1 cellular context compared by ENCODE assay signal in the genomic region with DNA sequence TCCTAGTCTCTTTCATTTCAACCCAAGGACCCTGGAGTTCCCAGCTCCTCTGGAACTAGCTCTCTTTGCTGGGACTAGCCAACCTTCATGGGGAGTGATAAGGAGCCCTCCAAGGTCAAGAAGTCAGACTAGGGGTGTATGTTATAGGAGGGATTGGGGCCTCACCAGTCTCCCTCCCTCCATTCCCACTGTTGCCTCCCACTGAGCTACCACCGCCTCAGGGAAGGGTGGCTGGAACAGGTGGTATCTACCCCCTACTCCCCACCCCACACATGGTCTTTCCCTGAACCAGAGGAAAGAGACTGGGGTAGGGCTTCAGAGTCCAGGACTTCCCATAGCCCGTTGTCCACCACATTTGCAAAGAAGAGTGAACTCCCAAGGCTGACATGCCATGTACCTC.
TF ChIP-seq lines count a peak whose summit lies in the region.

No MANE protein-coding gene starts in this region.

TF ChIP-seq in liver, 16 proteins besides CTCF, POLR2A, EP300 and RAD21 (continued from another document):
- TF ChIP-seq, protein P1, sequence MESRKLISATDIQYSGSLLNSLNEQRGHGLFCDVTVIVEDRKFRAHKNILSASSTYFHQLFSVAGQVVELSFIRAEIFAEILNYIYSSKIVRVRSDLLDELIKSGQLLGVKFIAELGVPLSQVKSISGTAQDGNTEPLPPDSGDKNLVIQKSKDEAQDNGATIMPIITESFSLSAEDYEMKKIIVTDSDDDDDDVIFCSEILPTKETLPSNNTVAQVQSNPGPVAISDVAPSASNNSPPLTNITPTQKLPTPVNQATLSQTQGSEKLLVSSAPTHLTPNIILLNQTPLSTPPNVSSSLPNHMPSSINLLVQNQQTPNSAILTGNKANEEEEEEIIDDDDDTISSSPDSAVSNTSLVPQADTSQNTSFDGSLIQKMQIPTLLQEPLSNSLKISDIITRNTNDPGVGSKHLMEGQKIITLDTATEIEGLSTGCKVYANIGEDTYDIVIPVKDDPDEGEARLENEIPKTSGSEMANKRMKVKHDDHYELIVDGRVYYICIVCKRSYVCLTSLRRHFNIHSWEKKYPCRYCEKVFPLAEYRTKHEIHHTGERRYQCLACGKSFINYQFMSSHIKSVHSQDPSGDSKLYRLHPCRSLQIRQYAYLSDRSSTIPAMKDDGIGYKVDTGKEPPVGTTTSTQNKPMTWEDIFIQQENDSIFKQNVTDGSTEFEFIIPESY (IDR thresholded peaks at IDR 0.05): no peak
- no peak for TF ChIP-seq HNF4G (IDR thresholded peaks at IDR 0.05)
- no peak for TF ChIP-seq RXRA (IDR thresholded peaks at IDR 0.05)
- no peak for TF ChIP-seq NR2F2 (IDR thresholded peaks at IDR 0.05)
- TF ChIP-seq GABPA (IDR thresholded peaks at IDR 0.05 in 1 of 2, conservative IDR thresholded peaks at IDR 0.05 in 1 of 2): no peak
TF ChIP-seq in liver: peak in this region for 0.
